ENCODE assay signal across 1 cellular context in the genomic region with DNA sequence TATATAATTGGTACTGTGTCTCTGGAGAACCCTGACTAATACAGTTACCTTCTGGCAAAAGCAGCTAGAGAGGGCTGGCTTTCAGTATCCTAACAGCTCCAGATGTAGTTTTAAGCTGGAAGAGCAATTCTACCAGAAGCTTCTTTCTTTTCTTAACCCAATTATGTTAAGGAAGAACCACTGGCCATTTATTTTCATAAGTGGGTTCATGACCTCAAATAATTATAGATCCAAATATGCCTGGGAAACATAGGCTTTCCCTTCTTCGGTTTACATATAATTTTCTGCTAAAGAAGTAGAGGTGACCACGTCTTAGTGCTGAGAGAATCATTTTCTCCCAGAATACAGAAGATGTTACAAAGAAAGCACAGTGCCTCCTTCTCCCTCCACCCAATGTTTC.
TF ChIP-seq lines count a peak whose summit lies in the region.

No MANE protein-coding gene starts in this region.

TF ChIP-seq in HCT116, 20 proteins besides CTCF, POLR2A, EP300 and RAD21 (continued from another document):
- TF ChIP-seq, protein P1, sequence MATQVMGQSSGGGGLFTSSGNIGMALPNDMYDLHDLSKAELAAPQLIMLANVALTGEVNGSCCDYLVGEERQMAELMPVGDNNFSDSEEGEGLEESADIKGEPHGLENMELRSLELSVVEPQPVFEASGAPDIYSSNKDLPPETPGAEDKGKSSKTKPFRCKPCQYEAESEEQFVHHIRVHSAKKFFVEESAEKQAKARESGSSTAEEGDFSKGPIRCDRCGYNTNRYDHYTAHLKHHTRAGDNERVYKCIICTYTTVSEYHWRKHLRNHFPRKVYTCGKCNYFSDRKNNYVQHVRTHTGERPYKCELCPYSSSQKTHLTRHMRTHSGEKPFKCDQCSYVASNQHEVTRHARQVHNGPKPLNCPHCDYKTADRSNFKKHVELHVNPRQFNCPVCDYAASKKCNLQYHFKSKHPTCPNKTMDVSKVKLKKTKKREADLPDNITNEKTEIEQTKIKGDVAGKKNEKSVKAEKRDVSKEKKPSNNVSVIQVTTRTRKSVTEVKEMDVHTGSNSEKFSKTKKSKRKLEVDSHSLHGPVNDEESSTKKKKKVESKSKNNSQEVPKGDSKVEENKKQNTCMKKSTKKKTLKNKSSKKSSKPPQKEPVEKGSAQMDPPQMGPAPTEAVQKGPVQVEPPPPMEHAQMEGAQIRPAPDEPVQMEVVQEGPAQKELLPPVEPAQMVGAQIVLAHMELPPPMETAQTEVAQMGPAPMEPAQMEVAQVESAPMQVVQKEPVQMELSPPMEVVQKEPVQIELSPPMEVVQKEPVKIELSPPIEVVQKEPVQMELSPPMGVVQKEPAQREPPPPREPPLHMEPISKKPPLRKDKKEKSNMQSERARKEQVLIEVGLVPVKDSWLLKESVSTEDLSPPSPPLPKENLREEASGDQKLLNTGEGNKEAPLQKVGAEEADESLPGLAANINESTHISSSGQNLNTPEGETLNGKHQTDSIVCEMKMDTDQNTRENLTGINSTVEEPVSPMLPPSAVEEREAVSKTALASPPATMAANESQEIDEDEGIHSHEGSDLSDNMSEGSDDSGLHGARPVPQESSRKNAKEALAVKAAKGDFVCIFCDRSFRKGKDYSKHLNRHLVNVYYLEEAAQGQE (IDR thresholded peaks at IDR 0.05; ENCODE audit: low read depth), result no peak
